ENCODE assay signal across 1 cellular context in the genomic region with DNA sequence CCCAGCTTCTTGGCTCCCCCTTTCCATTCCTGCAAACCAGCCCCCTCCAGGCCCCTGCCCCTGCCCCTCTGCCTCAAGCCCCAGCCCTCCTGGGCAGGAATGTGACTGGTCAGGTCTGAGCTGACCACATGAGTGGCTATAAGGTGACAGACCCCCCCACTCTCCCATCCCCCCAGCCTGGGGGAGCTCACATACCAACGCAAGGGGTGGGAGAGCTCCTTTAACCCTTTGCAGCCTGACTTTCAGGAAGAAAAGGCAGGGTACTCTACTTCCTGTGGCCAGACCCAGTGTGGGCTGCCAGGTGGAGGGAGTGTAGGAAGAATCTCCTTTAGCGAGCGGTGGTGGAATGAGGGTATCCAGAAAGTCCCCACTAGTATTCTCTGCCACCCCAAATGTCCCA.
TF ChIP-seq lines count a peak whose summit lies in the region.

No MANE protein-coding gene starts in this region.

TF ChIP-seq in H1, 55 proteins besides CTCF, POLR2A, EP300 and RAD21 (continued from another document):
- TF ChIP-seq JUND (IDR thresholded peaks at IDR 0.05; ENCODE audit: low read length) (no peak), HDAC6 (IDR thresholded peaks at IDR 0.05; ENCODE audit: low read depth, low read length) (no peak), SAP30 (IDR thresholded peaks at IDR 0.05; ENCODE audit: insufficient read depth, insufficient replicate concordance, low read length) (no peak), BACH1 (IDR thresholded peaks at IDR 0.05; ENCODE audit: low read length) (no peak), RBBP5 (IDR thresholded peaks at IDR 0.05; ENCODE audit: borderline replicate concordance, low read depth, low read length) (no peak), BRCA1 (IDR thresholded peaks at IDR 0.05; ENCODE audit: low read depth, low read length) (no peak), SIN3A (conservative IDR thresholded peaks at IDR 0.05 in 1 of 2, IDR thresholded peaks at IDR 0.05 in 1 of 2; ENCODE audit: low read depth in 1 of 2, low read length in 2 of 2) (peak; percentile 56 to 74; a peak in 1 of 4 replicates), USF2 (IDR thresholded peaks at IDR 0.05; ENCODE audit: low read length) (no peak), NANOG (IDR thresholded peaks at IDR 0.05; ENCODE audit: insufficient read depth, low read depth, low read length, poor library complexity, severe bottlenecking) (no peak), SIRT6 (IDR thresholded peaks at IDR 0.05; ENCODE audit: low read length) (no peak), TEAD4 (IDR thresholded peaks at IDR 0.05; ENCODE audit: low read depth, low read length) (peak; percentile 94), KDM5A (IDR thresholded peaks at IDR 0.05; ENCODE audit: low read length) (no peak), FOSL1 (IDR thresholded peaks at IDR 0.05; ENCODE audit: insufficient read depth, low read depth, low read length) (no peak), KDM4A (IDR thresholded peaks at IDR 0.05; ENCODE audit: low read depth, low read length, severe bottlenecking) (no peak), GABPA (IDR thresholded peaks at IDR 0.05; ENCODE audit: borderline replicate concordance, insufficient read depth, low read length) (peak; percentile 23; the same call in 1 of the 2 replicates), GTF2F1 (IDR thresholded peaks at IDR 0.05; ENCODE audit: borderline replicate concordance, low read depth, low read length) (no peak), SP2 (IDR thresholded peaks at IDR 0.05; ENCODE audit: low read length) (no peak), MAFK (IDR thresholded peaks at IDR 0.05; ENCODE audit: low read depth, low read length) (no peak), TAF7 (optimal IDR thresholded peaks at IDR 0.05; ENCODE audit: borderline replicate concordance, low read depth, low read length) (no peak), SRF (IDR thresholded peaks at IDR 0.05; ENCODE audit: low read depth, low read length) (no peak), ASH2L (IDR thresholded peaks at IDR 0.05; ENCODE audit: low read length) (peak; percentile 58), KDM1A (IDR thresholded peaks at IDR 0.05; ENCODE audit: borderline replicate concordance, low read length) (no peak), BCL11A (IDR thresholded peaks at IDR 0.05; ENCODE audit: low read depth in 2 of 2, low read length in 2 of 2) (no peak), TCF12 (IDR thresholded peaks at IDR 0.05; ENCODE audit: low read depth, low read length) (peak; percentile 53; the same call in 1 of the 2 replicates), RFX5 (IDR thresholded peaks at IDR 0.05; ENCODE audit: borderline replicate concordance, low read depth, low read length) (no peak), CBX5 (IDR thresholded peaks at IDR 0.05; ENCODE audit: low read depth, low read length) (no peak), SP1 (IDR thresholded peaks at IDR 0.05; ENCODE audit: low read depth, low read length) (peak; percentile 82), TAF1 (IDR thresholded peaks at IDR 0.05; ENCODE audit: low read depth, low read length) (peak; percentile 47; the same call in 1 of the 2 replicates), HDAC2 (IDR thresholded peaks at IDR 0.05; ENCODE audit: borderline replicate concordance in 1 of 2, low read depth in 2 of 2, low read length in 2 of 2) (no peak), SUZ12 (IDR thresholded peaks at IDR 0.05; ENCODE audit: low read length) (no peak), CHD1 (IDR thresholded peaks at IDR 0.05; ENCODE audit: low read depth, low read length) (no peak), EZH2 (IDR thresholded peaks at IDR 0.05; ENCODE audit: low read depth, low read length, severe bottlenecking) (no peak), JUN (IDR thresholded peaks at IDR 0.05; ENCODE audit: low read depth, low read length) (no peak), TBP (IDR thresholded peaks at IDR 0.05; ENCODE audit: low read depth, low read length) (peak; percentile 71), EGR1 (IDR thresholded peaks at IDR 0.05; ENCODE audit: borderline replicate concordance, low read depth, low read length) (no peak; the same call in 1 of the 2 replicates), SIX5 (IDR thresholded peaks at IDR 0.05; ENCODE audit: low read depth, low read length) (no peak), MAX (IDR thresholded peaks at IDR 0.05) (no peak), POLR2AphosphoS5 (IDR thresholded peaks at IDR 0.05; ENCODE audit: low read depth, low read length) (no peak), POU5F1 (IDR thresholded peaks at IDR 0.05; ENCODE audit: low read depth, low read length) (no peak), SP4 (IDR thresholded peaks at IDR 0.05; ENCODE audit: low read length) (no peak), RXRA (IDR thresholded peaks at IDR 0.05; ENCODE audit: insufficient read depth, low read depth, low read length) (no peak), PHF8 (conservative IDR thresholded peaks at IDR 0.05; ENCODE audit: low read depth, low read length) (no peak), RNF2 (IDR thresholded peaks at IDR 0.05; ENCODE audit: borderline replicate concordance, low read depth, low read length, missing control alignments, poor library complexity, severe bottlenecking) (no peak), CREB1 (IDR thresholded peaks at IDR 0.05) (no peak), CEBPB (IDR thresholded peaks at IDR 0.05; ENCODE audit: low read depth, low read length) (no peak), CBX8 (IDR thresholded peaks at IDR 0.05; ENCODE audit: borderline replicate concordance, low read depth, low read length) (no peak)
- TF ChIP-seq, protein P1, sequence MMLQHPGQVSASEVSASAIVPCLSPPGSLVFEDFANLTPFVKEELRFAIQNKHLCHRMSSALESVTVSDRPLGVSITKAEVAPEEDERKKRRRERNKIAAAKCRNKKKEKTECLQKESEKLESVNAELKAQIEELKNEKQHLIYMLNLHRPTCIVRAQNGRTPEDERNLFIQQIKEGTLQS (IDR thresholded peaks at IDR 0.05; ENCODE audit: insufficient read depth, low read depth, low read length) = no peak
- TF ChIP-seq, protein P2, sequence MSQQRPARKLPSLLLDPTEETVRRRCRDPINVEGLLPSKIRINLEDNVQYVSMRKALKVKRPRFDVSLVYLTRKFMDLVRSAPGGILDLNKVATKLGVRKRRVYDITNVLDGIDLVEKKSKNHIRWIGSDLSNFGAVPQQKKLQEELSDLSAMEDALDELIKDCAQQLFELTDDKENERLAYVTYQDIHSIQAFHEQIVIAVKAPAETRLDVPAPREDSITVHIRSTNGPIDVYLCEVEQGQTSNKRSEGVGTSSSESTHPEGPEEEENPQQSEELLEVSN (IDR thresholded peaks at IDR 0.05) = no peak
- TF ChIP-seq, protein P3, sequence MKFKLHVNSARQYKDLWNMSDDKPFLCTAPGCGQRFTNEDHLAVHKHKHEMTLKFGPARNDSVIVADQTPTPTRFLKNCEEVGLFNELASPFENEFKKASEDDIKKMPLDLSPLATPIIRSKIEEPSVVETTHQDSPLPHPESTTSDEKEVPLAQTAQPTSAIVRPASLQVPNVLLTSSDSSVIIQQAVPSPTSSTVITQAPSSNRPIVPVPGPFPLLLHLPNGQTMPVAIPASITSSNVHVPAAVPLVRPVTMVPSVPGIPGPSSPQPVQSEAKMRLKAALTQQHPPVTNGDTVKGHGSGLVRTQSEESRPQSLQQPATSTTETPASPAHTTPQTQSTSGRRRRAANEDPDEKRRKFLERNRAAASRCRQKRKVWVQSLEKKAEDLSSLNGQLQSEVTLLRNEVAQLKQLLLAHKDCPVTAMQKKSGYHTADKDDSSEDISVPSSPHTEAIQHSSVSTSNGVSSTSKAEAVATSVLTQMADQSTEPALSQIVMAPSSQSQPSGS (IDR thresholded peaks at IDR 0.05; ENCODE audit: low read length) = no peak
- TF ChIP-seq, protein P4, sequence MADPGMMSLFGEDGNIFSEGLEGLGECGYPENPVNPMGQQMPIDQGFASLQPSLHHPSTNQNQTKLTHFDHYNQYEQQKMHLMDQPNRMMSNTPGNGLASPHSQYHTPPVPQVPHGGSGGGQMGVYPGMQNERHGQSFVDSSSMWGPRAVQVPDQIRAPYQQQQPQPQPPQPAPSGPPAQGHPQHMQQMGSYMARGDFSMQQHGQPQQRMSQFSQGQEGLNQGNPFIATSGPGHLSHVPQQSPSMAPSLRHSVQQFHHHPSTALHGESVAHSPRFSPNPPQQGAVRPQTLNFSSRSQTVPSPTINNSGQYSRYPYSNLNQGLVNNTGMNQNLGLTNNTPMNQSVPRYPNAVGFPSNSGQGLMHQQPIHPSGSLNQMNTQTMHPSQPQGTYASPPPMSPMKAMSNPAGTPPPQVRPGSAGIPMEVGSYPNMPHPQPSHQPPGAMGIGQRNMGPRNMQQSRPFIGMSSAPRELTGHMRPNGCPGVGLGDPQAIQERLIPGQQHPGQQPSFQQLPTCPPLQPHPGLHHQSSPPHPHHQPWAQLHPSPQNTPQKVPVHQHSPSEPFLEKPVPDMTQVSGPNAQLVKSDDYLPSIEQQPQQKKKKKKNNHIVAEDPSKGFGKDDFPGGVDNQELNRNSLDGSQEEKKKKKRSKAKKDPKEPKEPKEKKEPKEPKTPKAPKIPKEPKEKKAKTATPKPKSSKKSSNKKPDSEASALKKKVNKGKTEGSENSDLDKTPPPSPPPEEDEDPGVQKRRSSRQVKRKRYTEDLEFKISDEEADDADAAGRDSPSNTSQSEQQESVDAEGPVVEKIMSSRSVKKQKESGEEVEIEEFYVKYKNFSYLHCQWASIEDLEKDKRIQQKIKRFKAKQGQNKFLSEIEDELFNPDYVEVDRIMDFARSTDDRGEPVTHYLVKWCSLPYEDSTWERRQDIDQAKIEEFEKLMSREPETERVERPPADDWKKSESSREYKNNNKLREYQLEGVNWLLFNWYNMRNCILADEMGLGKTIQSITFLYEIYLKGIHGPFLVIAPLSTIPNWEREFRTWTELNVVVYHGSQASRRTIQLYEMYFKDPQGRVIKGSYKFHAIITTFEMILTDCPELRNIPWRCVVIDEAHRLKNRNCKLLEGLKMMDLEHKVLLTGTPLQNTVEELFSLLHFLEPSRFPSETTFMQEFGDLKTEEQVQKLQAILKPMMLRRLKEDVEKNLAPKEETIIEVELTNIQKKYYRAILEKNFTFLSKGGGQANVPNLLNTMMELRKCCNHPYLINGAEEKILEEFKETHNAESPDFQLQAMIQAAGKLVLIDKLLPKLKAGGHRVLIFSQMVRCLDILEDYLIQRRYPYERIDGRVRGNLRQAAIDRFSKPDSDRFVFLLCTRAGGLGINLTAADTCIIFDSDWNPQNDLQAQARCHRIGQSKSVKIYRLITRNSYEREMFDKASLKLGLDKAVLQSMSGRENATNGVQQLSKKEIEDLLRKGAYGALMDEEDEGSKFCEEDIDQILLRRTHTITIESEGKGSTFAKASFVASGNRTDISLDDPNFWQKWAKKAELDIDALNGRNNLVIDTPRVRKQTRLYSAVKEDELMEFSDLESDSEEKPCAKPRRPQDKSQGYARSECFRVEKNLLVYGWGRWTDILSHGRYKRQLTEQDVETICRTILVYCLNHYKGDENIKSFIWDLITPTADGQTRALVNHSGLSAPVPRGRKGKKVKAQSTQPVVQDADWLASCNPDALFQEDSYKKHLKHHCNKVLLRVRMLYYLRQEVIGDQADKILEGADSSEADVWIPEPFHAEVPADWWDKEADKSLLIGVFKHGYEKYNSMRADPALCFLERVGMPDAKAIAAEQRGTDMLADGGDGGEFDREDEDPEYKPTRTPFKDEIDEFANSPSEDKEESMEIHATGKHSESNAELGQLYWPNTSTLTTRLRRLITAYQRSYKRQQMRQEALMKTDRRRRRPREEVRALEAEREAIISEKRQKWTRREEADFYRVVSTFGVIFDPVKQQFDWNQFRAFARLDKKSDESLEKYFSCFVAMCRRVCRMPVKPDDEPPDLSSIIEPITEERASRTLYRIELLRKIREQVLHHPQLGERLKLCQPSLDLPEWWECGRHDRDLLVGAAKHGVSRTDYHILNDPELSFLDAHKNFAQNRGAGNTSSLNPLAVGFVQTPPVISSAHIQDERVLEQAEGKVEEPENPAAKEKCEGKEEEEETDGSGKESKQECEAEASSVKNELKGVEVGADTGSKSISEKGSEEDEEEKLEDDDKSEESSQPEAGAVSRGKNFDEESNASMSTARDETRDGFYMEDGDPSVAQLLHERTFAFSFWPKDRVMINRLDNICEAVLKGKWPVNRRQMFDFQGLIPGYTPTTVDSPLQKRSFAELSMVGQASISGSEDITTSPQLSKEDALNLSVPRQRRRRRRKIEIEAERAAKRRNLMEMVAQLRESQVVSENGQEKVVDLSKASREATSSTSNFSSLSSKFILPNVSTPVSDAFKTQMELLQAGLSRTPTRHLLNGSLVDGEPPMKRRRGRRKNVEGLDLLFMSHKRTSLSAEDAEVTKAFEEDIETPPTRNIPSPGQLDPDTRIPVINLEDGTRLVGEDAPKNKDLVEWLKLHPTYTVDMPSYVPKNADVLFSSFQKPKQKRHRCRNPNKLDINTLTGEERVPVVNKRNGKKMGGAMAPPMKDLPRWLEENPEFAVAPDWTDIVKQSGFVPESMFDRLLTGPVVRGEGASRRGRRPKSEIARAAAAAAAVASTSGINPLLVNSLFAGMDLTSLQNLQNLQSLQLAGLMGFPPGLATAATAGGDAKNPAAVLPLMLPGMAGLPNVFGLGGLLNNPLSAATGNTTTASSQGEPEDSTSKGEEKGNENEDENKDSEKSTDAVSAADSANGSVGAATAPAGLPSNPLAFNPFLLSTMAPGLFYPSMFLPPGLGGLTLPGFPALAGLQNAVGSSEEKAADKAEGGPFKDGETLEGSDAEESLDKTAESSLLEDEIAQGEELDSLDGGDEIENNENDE (IDR thresholded peaks at IDR 0.05; ENCODE audit: insufficient replicate concordance, low read length) = no peak
